Comparison of ENCODE assay signal across 11 cellular contexts in genomic region chr2:71934595-71935263, GRCh38.
A peak's percentile ranks its signal among the peaks of the same experiment; 100 is the strongest.
DNase-seq lines count a peak whose midpoint lies in the region; ATAC-seq and TF ChIP-seq lines count a peak whose summit lies in the region.
"Had no signal": no experiment of that assay in that cellular context is flagged by ENCODE, and none has a peak within 500 bp of the region (broad histone marks: within the 10 kb centered on the region; RNA-seq: fewer than 3 reads in every experiment).

No MANE protein-coding gene starts in this region.

- in situ Hi-C loops in GM13976 (cut with MboI; ENCODE audit: low sequenced_read_pairs, unreplicated experiment): loop anchor here (25.0 kb wide), 1 partner anchor 803 kb away; no protein-coding TSS in a partner anchor

- H3K27ac Mint-ChIP-seq in activated naive CD4-positive, alpha-beta T cell treated with anti-CD3 and anti-CD28 coated beads, Interleukin-2, amount 10 ng/mL, durations not matched to agents 7 days and 5 days: no peak overlapping the region

- DNase-seq in GM13976 (ENCODE audit: low spot score) (peak; percentile 4), SIG-M5 treated with dmso at 0.1 percent for 504 hours (lab: John Stamatoyannopoulos, UW; ENCODE audit: unreplicated experiment) (peak; percentile 98), heart left ventricle (peak in 3 of 5 donors; percentile 2 to 75 (median 66)), SK-N-DZ (ENCODE audit: low spot score) (no peak), HuH-7 (ENCODE audit: low spot score) (no peak)
- no peak for DNase-seq in activated naive CD4-positive, alpha-beta T cell treated with anti-CD3 and anti-CD28 coated beads, Interleukin-2, amount 10 ng/mL, durations not matched to agents 7 days and 5 days
- DNase-seq: DND-41, RPMI8226 had no signal

- no peaks in the 10 kb centered on the region for H3K36me3 Mint-ChIP-seq in activated naive CD4-positive, alpha-beta T cell treated with anti-CD3 and anti-CD28 coated beads, Interleukin-2, amount 10 ng/mL, durations not matched to agents 7 days and 5 days

- CTCF ChIA-PET in activated naive CD4-positive, alpha-beta T cell treated with anti-CD3 and anti-CD28 coated beads, Interleukin-2, amount 10 ng/mL, durations not matched to agents 7 days and 5 days (lab: Charles Lee): interaction anchor here (0.9 to 1.2 kb wide), 3 partner anchors 11 to 645 kb away, joined by 3 to 4 read pairs (median 4); no protein-coding TSS in a partner anchor

- no peak overlapping the region for H3K4me3 Mint-ChIP-seq in activated naive CD4-positive, alpha-beta T cell treated with anti-CD3 and anti-CD28 coated beads, Interleukin-2, amount 10 ng/mL, durations not matched to agents 7 days and 5 days

- TF ChIP-seq POLR2A in heart left ventricle (IDR thresholded peaks at IDR 0.05): no peak

- peak overlapping the region in 2 of 12 donors; percentile 16 to 22 for H3K27ac ChIP-seq in heart left ventricle
- H3K27ac ChIP-seq in skin epidermis: peak overlapping the region in 15 of 21 experiments; percentile 20 to 87 (median 59)
- H3K27ac ChIP-seq: parathyroid adenoma had no signal

- no peaks in the 10 kb centered on the region for H3K36me3 ChIP-seq in heart left ventricle

- no peaks in the 10 kb centered on the region for H3K9me3 Mint-ChIP-seq in activated naive CD4-positive, alpha-beta T cell treated with anti-CD3 and anti-CD28 coated beads, Interleukin-2, amount 10 ng/mL, durations not matched to agents 7 days and 5 days

- H3K4me1 ChIP-seq in heart left ventricle: peaks cover 0 to 12% (median 0%) of the 10 kb centered on the region in 12 donors

- no peaks in the 10 kb centered on the region for H3K4me1 Mint-ChIP-seq in activated naive CD4-positive, alpha-beta T cell treated with anti-CD3 and anti-CD28 coated beads, Interleukin-2, amount 10 ng/mL, durations not matched to agents 7 days and 5 days

- no peaks in the 10 kb centered on the region for H3K27me3 Mint-ChIP-seq in activated naive CD4-positive, alpha-beta T cell treated with anti-CD3 and anti-CD28 coated beads, Interleukin-2, amount 10 ng/mL, durations not matched to agents 7 days and 5 days

- H3K4me3 ChIP-seq in heart left ventricle (no peak overlapping the region), skin epidermis (no peak overlapping the region)

- H3K9me3 ChIP-seq in heart left ventricle: no peaks in the 10 kb centered on the region

- intact Hi-C loops in heart left ventricle (cut with DNase I): loop anchor here in 1 of 10 donors (5.0 kb wide), 1 partner anchor 203 kb away; no protein-coding TSS in a partner anchor

- no peaks in the 10 kb centered on the region for H3K27me3 ChIP-seq in heart left ventricle

- TF ChIP-seq CTCF in GM13976 (IDR thresholded peaks at IDR 0.05; ENCODE audit: borderline replicate concordance, control extremely low read depth, extremely low read depth, insufficient read depth, missing control alignments): no peak
- TF ChIP-seq CTCF in heart left ventricle (IDR thresholded peaks at IDR 0.05): no peak

- 77 to 91% (median 84%) methylated on average over 3 to 4 of the region's 4 CpGs for WGBS in heart left ventricle, 4 donors

- ATAC-seq in heart left ventricle (peak in 3 of 4 donors; percentile 21 to 74 (median 68)), GM21447 (IDR thresholded peaks at IDR 0.05; ENCODE audit: unreplicated experiment) (no peak)

Comparison
In these comparisons a context has a peak if more than half of its experiments do, and no peak if none do; other contexts are left out.
1. DNase-seq: peak in GM13976 (single experiment), SIG-M5 treated with dmso at 0.1 percent for 504 hours (single experiment) and heart left ventricle (3 of 5); none in activated naive CD4-positive, alpha-beta T cell treated with anti-CD3 and anti-CD28 coated beads, Interleukin-2, amount 10 ng/mL, durations not matched to agents 7 days and 5 days (single experiment), SK-N-DZ (single experiment) and HuH-7 (single experiment).